In genomic region chr9:98472216-98472615, GRCh38 we compare ENCODE assay signal across 1 cellular context.
TF ChIP-seq lines count a peak whose summit lies in the region.

No MANE protein-coding gene starts in this region.

TF ChIP-seq in HEK293, 187 proteins besides CTCF, POLR2A, EP300 and RAD21 (continued from another document):
- TF ChIP-seq, protein P1, sequence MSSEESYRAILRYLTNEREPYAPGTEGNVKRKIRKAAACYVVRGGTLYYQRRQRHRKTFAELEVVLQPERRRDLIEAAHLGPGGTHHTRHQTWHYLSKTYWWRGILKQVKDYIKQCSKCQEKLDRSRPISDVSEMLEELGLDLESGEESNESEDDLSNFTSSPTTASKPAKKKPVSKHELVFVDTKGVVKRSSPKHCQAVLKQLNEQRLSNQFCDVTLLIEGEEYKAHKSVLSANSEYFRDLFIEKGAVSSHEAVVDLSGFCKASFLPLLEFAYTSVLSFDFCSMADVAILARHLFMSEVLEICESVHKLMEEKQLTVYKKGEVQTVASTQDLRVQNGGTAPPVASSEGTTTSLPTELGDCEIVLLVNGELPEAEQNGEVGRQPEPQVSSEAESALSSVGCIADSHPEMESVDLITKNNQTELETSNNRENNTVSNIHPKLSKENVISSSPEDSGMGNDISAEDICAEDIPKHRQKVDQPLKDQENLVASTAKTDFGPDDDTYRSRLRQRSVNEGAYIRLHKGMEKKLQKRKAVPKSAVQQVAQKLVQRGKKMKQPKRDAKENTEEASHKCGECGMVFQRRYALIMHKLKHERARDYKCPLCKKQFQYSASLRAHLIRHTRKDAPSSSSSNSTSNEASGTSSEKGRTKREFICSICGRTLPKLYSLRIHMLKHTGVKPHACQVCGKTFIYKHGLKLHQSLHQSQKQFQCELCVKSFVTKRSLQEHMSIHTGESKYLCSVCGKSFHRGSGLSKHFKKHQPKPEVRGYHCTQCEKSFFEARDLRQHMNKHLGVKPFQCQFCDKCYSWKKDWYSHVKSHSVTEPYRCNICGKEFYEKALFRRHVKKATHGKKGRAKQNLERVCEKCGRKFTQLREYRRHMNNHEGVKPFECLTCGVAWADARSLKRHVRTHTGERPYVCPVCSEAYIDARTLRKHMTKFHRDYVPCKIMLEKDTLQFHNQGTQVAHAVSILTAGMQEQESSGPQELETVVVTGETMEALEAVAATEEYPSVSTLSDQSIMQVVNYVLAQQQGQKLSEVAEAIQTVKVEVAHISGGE (tag by site-specific recombination; conservative IDR thresholded peaks at IDR 0.05; ENCODE audit: low read depth): no peak
- TF ChIP-seq, protein P2, sequence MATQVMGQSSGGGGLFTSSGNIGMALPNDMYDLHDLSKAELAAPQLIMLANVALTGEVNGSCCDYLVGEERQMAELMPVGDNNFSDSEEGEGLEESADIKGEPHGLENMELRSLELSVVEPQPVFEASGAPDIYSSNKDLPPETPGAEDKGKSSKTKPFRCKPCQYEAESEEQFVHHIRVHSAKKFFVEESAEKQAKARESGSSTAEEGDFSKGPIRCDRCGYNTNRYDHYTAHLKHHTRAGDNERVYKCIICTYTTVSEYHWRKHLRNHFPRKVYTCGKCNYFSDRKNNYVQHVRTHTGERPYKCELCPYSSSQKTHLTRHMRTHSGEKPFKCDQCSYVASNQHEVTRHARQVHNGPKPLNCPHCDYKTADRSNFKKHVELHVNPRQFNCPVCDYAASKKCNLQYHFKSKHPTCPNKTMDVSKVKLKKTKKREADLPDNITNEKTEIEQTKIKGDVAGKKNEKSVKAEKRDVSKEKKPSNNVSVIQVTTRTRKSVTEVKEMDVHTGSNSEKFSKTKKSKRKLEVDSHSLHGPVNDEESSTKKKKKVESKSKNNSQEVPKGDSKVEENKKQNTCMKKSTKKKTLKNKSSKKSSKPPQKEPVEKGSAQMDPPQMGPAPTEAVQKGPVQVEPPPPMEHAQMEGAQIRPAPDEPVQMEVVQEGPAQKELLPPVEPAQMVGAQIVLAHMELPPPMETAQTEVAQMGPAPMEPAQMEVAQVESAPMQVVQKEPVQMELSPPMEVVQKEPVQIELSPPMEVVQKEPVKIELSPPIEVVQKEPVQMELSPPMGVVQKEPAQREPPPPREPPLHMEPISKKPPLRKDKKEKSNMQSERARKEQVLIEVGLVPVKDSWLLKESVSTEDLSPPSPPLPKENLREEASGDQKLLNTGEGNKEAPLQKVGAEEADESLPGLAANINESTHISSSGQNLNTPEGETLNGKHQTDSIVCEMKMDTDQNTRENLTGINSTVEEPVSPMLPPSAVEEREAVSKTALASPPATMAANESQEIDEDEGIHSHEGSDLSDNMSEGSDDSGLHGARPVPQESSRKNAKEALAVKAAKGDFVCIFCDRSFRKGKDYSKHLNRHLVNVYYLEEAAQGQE (tag by site-specific recombination; IDR thresholded peaks at IDR 0.05): peak; percentile 83
TF ChIP-seq in HEK293: peak in this region for 1.
